Comparison of ENCODE assay signal across 8 cellular contexts in genomic region chr15:38690737-38691332, GRCh38.
DNase-seq lines count a peak whose midpoint lies in the region; ATAC-seq and TF ChIP-seq lines count a peak whose summit lies in the region.

No MANE protein-coding gene starts in this region.

- no peak overlapping the region for H3K4me3 ChIP-seq in SJSA1
- H3K4me3 ChIP-seq in trophoblast cell (ENCODE audit: low read depth, low read length) = no peak overlapping the region
- no peak overlapping the region for H3K4me3 ChIP-seq in uterus

- H3K9me3 ChIP-seq in SJSA1 (replicated peaks) (no peaks in the 10 kb centered on the region), trophoblast cell (ENCODE audit: insufficient read depth, low read depth, low read length) (no peaks in the 10 kb centered on the region), uterus (no peaks in the 10 kb centered on the region)

- no peak for TF ChIP-seq POLR2A in uterus (IDR thresholded peaks at IDR 0.05)

- H3K27ac ChIP-seq in SJSA1 (no peak overlapping the region), trophoblast cell (ENCODE audit: low read depth, low read length) (no peak overlapping the region), uterus (no peak overlapping the region)

- H3K4me1 ChIP-seq in SJSA1 (replicated peaks) (no peaks in the 10 kb centered on the region), trophoblast cell (ENCODE audit: control insufficient read depth in 1 of 2, insufficient read depth in 2 of 2, low read length in 2 of 2) (peaks cover 0 to 5% of the 10 kb centered on the region in 2 experiments), uterus (no peaks in the 10 kb centered on the region)

- peak; percentile 57 for DNase-seq in AG08395 (ENCODE audit: low spot score)
- DNase-seq in SJSA1 (ENCODE audit: low read depth in 1 of 2, low spot score in 2 of 2) = peak; percentile 52 to 60
- DNase-seq in activated naive CD4-positive, alpha-beta T cell (lab: John Stamatoyannopoulos, UW) = peak; percentile 15 to 72 (median 54)
- peak; percentile 66 for DNase-seq in germinal center (ENCODE audit: low spot score)
- DNase-seq in trophoblast cell = peak; percentile 75 to 96
- peak; percentile 29 to 48 for DNase-seq in uterus

- no peaks in the 10 kb centered on the region for H3K79me2 ChIP-seq in trophoblast cell (ENCODE audit: control insufficient read depth, insufficient read depth, low read length, poor library complexity)

- no peak overlapping the region for H2BK5ac ChIP-seq in trophoblast cell (ENCODE audit: low read depth, low read length, poor library complexity)

- no peak overlapping the region for H2BK12ac ChIP-seq in trophoblast cell (ENCODE audit: low read length)

- H3K23ac ChIP-seq in trophoblast cell (ENCODE audit: low read length) = no peak overlapping the region

- H3K9ac ChIP-seq in trophoblast cell (ENCODE audit: low read length) = no peak overlapping the region

- H2AFZ ChIP-seq in trophoblast cell (ENCODE audit: insufficient read depth, low read length, poor library complexity) = no peak overlapping the region

- intact Hi-C loops in uterus (cut with DNase I; ENCODE audit: low total_unique reads) = no loop called here

- no peak overlapping the region for H4K12ac ChIP-seq in trophoblast cell (ENCODE audit: low read depth, low read length)

- TF ChIP-seq RAD21 in Ishikawa (IDR thresholded peaks at IDR 0.05; ENCODE audit: low read depth) = peak; percentile 61

- H3K27me3 ChIP-seq in SJSA1 (replicated peaks) (no peaks in the 10 kb centered on the region), trophoblast cell (ENCODE audit: insufficient read depth, low read length) (no peaks in the 10 kb centered on the region), uterus (no peaks in the 10 kb centered on the region)

- no peak overlapping the region for H3K4ac ChIP-seq in trophoblast cell (ENCODE audit: low read depth, low read length)

- no peak overlapping the region for H2BK120ac ChIP-seq in trophoblast cell (ENCODE audit: insufficient read depth, low read length, poor library complexity)

- no peak overlapping the region for H2AK5ac ChIP-seq in trophoblast cell (ENCODE audit: low read length)

- no peak overlapping the region for H4K91ac ChIP-seq in trophoblast cell (ENCODE audit: low read depth, low read length)

- no peak overlapping the region for H3K4me2 ChIP-seq in trophoblast cell (ENCODE audit: low read length)

- TF ChIP-seq EP300 in Ishikawa (IDR thresholded peaks at IDR 0.05; ENCODE audit: borderline replicate concordance) = no peak

- H3K36me3 ChIP-seq in SJSA1 (no peaks in the 10 kb centered on the region), trophoblast cell (ENCODE audit: control insufficient read depth in 1 of 2, insufficient read depth in 2 of 2, low read length in 2 of 2) (no peaks in the 10 kb centered on the region), uterus (no peaks in the 10 kb centered on the region)

- H3K14ac ChIP-seq in trophoblast cell (ENCODE audit: low read length) = no peak overlapping the region

- no CpG with 5 or more reads among the region's 4 CpGs for WGBS in trophoblast cell (ENCODE audit: extremely low coverage, insufficient coverage, insufficient read length)

- H3K18ac ChIP-seq in trophoblast cell (ENCODE audit: low read length) = no peak overlapping the region

- H3K79me1 ChIP-seq in trophoblast cell (ENCODE audit: low read length) = no peaks in the 10 kb centered on the region

- peak; percentile 60 for ATAC-seq in GM18517 (IDR thresholded peaks at IDR 0.05; ENCODE audit: unreplicated experiment)

- TF ChIP-seq CTCF in uterus (IDR thresholded peaks at IDR 0.05) = peak; percentile 58 to 65 (median 62)

- H4K8ac ChIP-seq in trophoblast cell (ENCODE audit: low read depth, low read length) = no peak overlapping the region

TF ChIP-seq in Ishikawa, 13 proteins besides CTCF, POLR2A, EP300 and RAD21:
- TF ChIP-seq CREB1 (IDR thresholded peaks at IDR 0.05; ENCODE audit: low read depth) = no peak
- no peak for TF ChIP-seq TCF12 (IDR thresholded peaks at IDR 0.05; ENCODE audit: low read depth)
- TF ChIP-seq REST (IDR thresholded peaks at IDR 0.05; ENCODE audit: low read depth) = no peak
- no peak for TF ChIP-seq YY1 (IDR thresholded peaks at IDR 0.05; ENCODE audit: low read depth)
- TF ChIP-seq TEAD4 (IDR thresholded peaks at IDR 0.05) = no peak
